5 cellular contexts compared by ENCODE assay signal in the genomic region with DNA sequence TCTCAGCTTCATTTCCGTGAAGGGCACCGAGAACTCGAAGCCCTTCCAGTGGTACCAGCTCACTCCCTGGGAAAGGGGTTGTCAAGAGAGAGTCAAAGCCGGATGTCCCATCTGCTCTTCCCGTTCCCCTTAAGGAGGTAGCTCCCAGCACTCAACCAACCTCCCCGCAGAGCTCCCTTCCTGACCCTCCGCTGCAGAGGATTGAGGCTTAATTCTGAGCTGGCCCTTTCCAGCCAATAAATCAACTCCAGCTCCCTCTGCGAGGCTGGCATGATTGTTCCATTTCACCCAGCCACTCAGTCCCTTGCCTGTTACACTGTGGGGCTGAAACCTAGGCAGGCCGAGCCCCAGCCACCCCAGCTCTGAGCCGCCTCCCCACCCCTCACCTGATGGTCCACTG. TPM values are rescaled to one million over a fixed set of nuclear protein-coding genes. Genes with fewer than 3 reads are reported as not detected.
"Had no signal": no experiment of that assay in that cellular context is flagged by ENCODE, and none has a peak within 500 bp of the region (broad histone marks: within the 10 kb centered on the region; RNA-seq: fewer than 3 reads in every experiment).

No MANE protein-coding gene starts in this region.

RNA-seq across cellular contexts. Expression of a gene that starts 3.2 kb away (rescaled TPM):
- total RNA-seq: LHCN-M2, NCI-H460, PC-3, Right ventricle myocardium superior, SJSA1 had no signal
